Comparison of ENCODE assay signal across 17 cellular contexts in genomic region chrX:77003956-77004355, GRCh38.
A peak's percentile ranks its signal among the peaks of the same experiment; 100 is the strongest.
DNase-seq lines count a peak whose midpoint lies in the region; ATAC-seq and TF ChIP-seq lines count a peak whose summit lies in the region.
"Had no signal": no experiment of that assay in that cellular context is flagged by ENCODE, and none has a peak within 500 bp of the region (broad histone marks: within the 10 kb centered on the region; RNA-seq: fewer than 3 reads in every experiment).

No MANE protein-coding gene starts in this region.

- ATAC-seq in activated T-cell treated with anti-CD3 and anti-CD28 coated beads, Interleukin-2, amount 50 U/mL, for 4 hours: peak; percentile 93 to 94
- peak; percentile 91 for ATAC-seq in stimulated activated effector memory CD8-positive, alpha-beta T cell treated with anti-CD3 and anti-CD28 coated beads, Interleukin-12 subunit alpha, Interleukin-12 subunit beta, amount 100 ng/mL, for 72 hours
- ATAC-seq: A549; naive thymus-derived CD4-positive, alpha-beta T cell had no signal

- DNase-seq in activated CD4-positive, alpha-beta T cell treated with anti-CD3 and anti-CD28 coated beads, Interleukin-2, amount 10 ng/mL, durations not matched to agents 24 days and 14 days: peak; percentile 72
- no peak for DNase-seq in activated CD4-positive, alpha-beta T cell treated with anti-CD3 and anti-CD28 coated beads, Interleukin-2, amount 50 U/mL, for 1 hour
- DNase-seq in activated T-cell treated with anti-CD3 and anti-CD28 coated beads, Interleukin-2, amount 50 U/mL, for 4 hours: no peak
- DNase-seq in fibroblast of the aortic adventitia (ENCODE audit: low read depth) (peak; percentile 86), DMS 273 (lab: John Stamatoyannopoulos, UW; ENCODE audit: unreplicated experiment) (no peak), ecto neural progenitor cell (ENCODE audit: low spot score) (no peak), T1000 (lab: John Stamatoyannopoulos, UW) (no peak)
- peak in 1 of 2 donors; percentile 42 for DNase-seq in stimulated activated effector memory CD8-positive, alpha-beta T cell treated with anti-CD3 and anti-CD28 coated beads, Interleukin-12 subunit alpha, Interleukin-12 subunit beta, amount 100 ng/mL, for 72 hours (ENCODE audit: low spot score in 2 of 2)
- DNase-seq: heart right ventricle, left ventricle myocardium inferior, NCI-H1092, NCI-H446, Peyer's patch, transverse colon had no signal

- peak overlapping the region; percentile 83 for H3K27ac Mint-ChIP-seq in activated CD4-positive, alpha-beta T cell treated with anti-CD3 and anti-CD28 coated beads, Interleukin-2, amount 10 ng/mL, durations not matched to agents 24 days and 14 days
- no peak overlapping the region for H3K27ac Mint-ChIP-seq in stimulated activated effector memory CD8-positive, alpha-beta T cell treated with anti-CD3 and anti-CD28 coated beads, Interleukin-12 subunit alpha, Interleukin-12 subunit beta, amount 100 ng/mL, for 72 hours

- H3K4me1 Mint-ChIP-seq in activated CD4-positive, alpha-beta T cell treated with anti-CD3 and anti-CD28 coated beads, Interleukin-2, amount 10 ng/mL, durations not matched to agents 24 days and 14 days: peaks cover 13% of the 10 kb centered on the region
- peaks cover 9% of the 10 kb centered on the region for H3K4me1 Mint-ChIP-seq in activated T-cell treated with anti-CD3 and anti-CD28 coated beads, Interleukin-2, amount 50 U/mL, for 4 hours (ENCODE audit: low read depth)
- no peaks in the 10 kb centered on the region for H3K4me1 Mint-ChIP-seq in stimulated activated effector memory CD8-positive, alpha-beta T cell treated with anti-CD3 and anti-CD28 coated beads, Interleukin-12 subunit alpha, Interleukin-12 subunit beta, amount 100 ng/mL, for 72 hours
- H3K4me1 Mint-ChIP-seq: central memory CD8-positive, alpha-beta T cell had no signal

- no peak for TF ChIP-seq CTCF in fibroblast of the aortic adventitia (IDR thresholded peaks at IDR 0.05; ENCODE audit: insufficient read depth, low read length)

- intact Hi-C loops in activated CD4-positive, alpha-beta T cell treated with anti-CD3 and anti-CD28 coated beads, Interleukin-2, amount 10 ng/mL, durations not matched to agents 24 days and 14 days (cut with micrococcal nuclease): loop anchor here (2.0 to 10.0 kb wide), 4 partner anchors 33 to 1511 kb away; partner anchors contain the start of genes COX7B, FGF16 and MAGT1

- peaks cover 8% of the 10 kb centered on the region for H3K9me3 Mint-ChIP-seq in activated CD4-positive, alpha-beta T cell treated with anti-CD3 and anti-CD28 coated beads, Interleukin-2, amount 10 ng/mL, durations not matched to agents 24 days and 14 days
- no peaks in the 10 kb centered on the region for H3K9me3 Mint-ChIP-seq in activated T-cell treated with anti-CD3 and anti-CD28 coated beads, Interleukin-2, amount 50 U/mL, for 4 hours
- H3K9me3 Mint-ChIP-seq in stimulated activated effector memory CD8-positive, alpha-beta T cell treated with anti-CD3 and anti-CD28 coated beads, Interleukin-12 subunit alpha, Interleukin-12 subunit beta, amount 100 ng/mL, for 72 hours: no peaks in the 10 kb centered on the region
- H3K9me3 Mint-ChIP-seq: central memory CD8-positive, alpha-beta T cell had no signal

- H3K36me3 Mint-ChIP-seq in activated CD4-positive, alpha-beta T cell treated with anti-CD3 and anti-CD28 coated beads, Interleukin-2, amount 10 ng/mL, durations not matched to agents 24 days and 14 days (ENCODE audit: low read depth): no peaks in the 10 kb centered on the region
- no peaks in the 10 kb centered on the region for H3K36me3 Mint-ChIP-seq in activated T-cell treated with anti-CD3 and anti-CD28 coated beads, Interleukin-2, amount 50 U/mL, for 4 hours (ENCODE audit: insufficient read depth)
- H3K36me3 Mint-ChIP-seq in stimulated activated effector memory CD8-positive, alpha-beta T cell treated with anti-CD3 and anti-CD28 coated beads, Interleukin-12 subunit alpha, Interleukin-12 subunit beta, amount 100 ng/mL, for 72 hours: no peaks in the 10 kb centered on the region
- H3K36me3 Mint-ChIP-seq: naive thymus-derived CD4-positive, alpha-beta T cell had no signal

- H3K4me3 Mint-ChIP-seq in activated CD4-positive, alpha-beta T cell treated with anti-CD3 and anti-CD28 coated beads, Interleukin-2, amount 10 ng/mL, durations not matched to agents 24 days and 14 days: no peak overlapping the region
- no peak overlapping the region for H3K4me3 Mint-ChIP-seq in activated T-cell treated with anti-CD3 and anti-CD28 coated beads, Interleukin-2, amount 50 U/mL, for 4 hours
- H3K4me3 Mint-ChIP-seq in stimulated activated effector memory CD8-positive, alpha-beta T cell treated with anti-CD3 and anti-CD28 coated beads, Interleukin-12 subunit alpha, Interleukin-12 subunit beta, amount 100 ng/mL, for 72 hours: no peak overlapping the region
- H3K4me3 Mint-ChIP-seq: central memory CD8-positive, alpha-beta T cell had no signal

- no peak overlapping the region for H3K4me3 ChIP-seq in fibroblast of the aortic adventitia (ENCODE audit: low read depth, low read length)
- H3K4me3 ChIP-seq: A549, heart right ventricle, left ventricle myocardium inferior, Peyer's patch, transverse colon had no signal

- no peaks in the 10 kb centered on the region for H3K27me3 Mint-ChIP-seq in activated CD4-positive, alpha-beta T cell treated with anti-CD3 and anti-CD28 coated beads, Interleukin-2, amount 10 ng/mL, durations not matched to agents 24 days and 14 days
- H3K27me3 Mint-ChIP-seq in activated T-cell treated with anti-CD3 and anti-CD28 coated beads, Interleukin-2, amount 50 U/mL, for 4 hours (ENCODE audit: low read depth): peaks cover 2% of the 10 kb centered on the region
- H3K27me3 Mint-ChIP-seq: central memory CD8-positive, alpha-beta T cell had no signal

Comparison
In these comparisons a context has a peak if more than half of its experiments do, and no peak if none do; other contexts are left out.
1. DNase-seq: peak in activated CD4-positive, alpha-beta T cell treated with anti-CD3 and anti-CD28 coated beads, Interleukin-2, amount 10 ng/mL, durations not matched to agents 24 days and 14 days (single experiment) and fibroblast of the aortic adventitia (single experiment); none in activated CD4-positive, alpha-beta T cell treated with anti-CD3 and anti-CD28 coated beads, Interleukin-2, amount 50 U/mL, for 1 hour (single experiment), activated T-cell treated with anti-CD3 and anti-CD28 coated beads, Interleukin-2, amount 50 U/mL, for 4 hours (single experiment), DMS 273 (single experiment), ecto neural progenitor cell (single experiment) and T1000 (single experiment).